ENCODE assay signal across 1 cellular context in genomic region chr1:10814954-10815862, GRCh38.
A peak's percentile ranks its signal among the peaks of the same experiment; 100 is the strongest.
TF ChIP-seq lines count a peak whose summit lies in the region.

No MANE protein-coding gene starts in this region.

TF ChIP-seq in H1, 55 proteins besides CTCF, POLR2A, EP300 and RAD21:
- TF ChIP-seq CHD1 (IDR thresholded peaks at IDR 0.05; ENCODE audit: low read depth, low read length) (no peak), RXRA (IDR thresholded peaks at IDR 0.05; ENCODE audit: insufficient read depth, low read depth, low read length) (no peak), MAFK (IDR thresholded peaks at IDR 0.05; ENCODE audit: low read depth, low read length) (no peak), HDAC6 (IDR thresholded peaks at IDR 0.05; ENCODE audit: low read depth, low read length) (no peak), SP2 (IDR thresholded peaks at IDR 0.05; ENCODE audit: low read length) (no peak), SP1 (IDR thresholded peaks at IDR 0.05; ENCODE audit: low read depth, low read length) (no peak), FOSL1 (IDR thresholded peaks at IDR 0.05; ENCODE audit: insufficient read depth, low read depth, low read length) (no peak), TAF7 (optimal IDR thresholded peaks at IDR 0.05; ENCODE audit: borderline replicate concordance, low read depth, low read length) (peak; percentile 97), PHF8 (conservative IDR thresholded peaks at IDR 0.05; ENCODE audit: low read depth, low read length) (no peak), RNF2 (IDR thresholded peaks at IDR 0.05; ENCODE audit: borderline replicate concordance, low read depth, low read length, missing control alignments, poor library complexity, severe bottlenecking) (no peak), SIX5 (IDR thresholded peaks at IDR 0.05; ENCODE audit: low read depth, low read length) (no peak), POLR2AphosphoS5 (IDR thresholded peaks at IDR 0.05; ENCODE audit: low read depth, low read length) (peak; percentile 80), SP4 (IDR thresholded peaks at IDR 0.05; ENCODE audit: low read length) (no peak), ZNF274 (IDR thresholded peaks at IDR 0.05; ENCODE audit: borderline replicate concordance, extremely low read depth, low read length) (no peak), SRF (IDR thresholded peaks at IDR 0.05; ENCODE audit: low read depth, low read length) (no peak), CEBPB (IDR thresholded peaks at IDR 0.05; ENCODE audit: low read depth, low read length) (no peak), KDM4A (IDR thresholded peaks at IDR 0.05; ENCODE audit: low read depth, low read length, severe bottlenecking) (no peak), BACH1 (IDR thresholded peaks at IDR 0.05; ENCODE audit: low read length) (no peak), SUZ12 (IDR thresholded peaks at IDR 0.05; ENCODE audit: low read length) (no peak), CREB1 (IDR thresholded peaks at IDR 0.05) (no peak), USF2 (IDR thresholded peaks at IDR 0.05; ENCODE audit: low read length) (no peak), SIRT6 (IDR thresholded peaks at IDR 0.05; ENCODE audit: low read length) (no peak), CHD2 (IDR thresholded peaks at IDR 0.05; ENCODE audit: low read length) (no peak), TBP (IDR thresholded peaks at IDR 0.05; ENCODE audit: low read depth, low read length) (peak; percentile 71; the same call in 1 of the 2 replicates)
- TF ChIP-seq, protein P1, sequence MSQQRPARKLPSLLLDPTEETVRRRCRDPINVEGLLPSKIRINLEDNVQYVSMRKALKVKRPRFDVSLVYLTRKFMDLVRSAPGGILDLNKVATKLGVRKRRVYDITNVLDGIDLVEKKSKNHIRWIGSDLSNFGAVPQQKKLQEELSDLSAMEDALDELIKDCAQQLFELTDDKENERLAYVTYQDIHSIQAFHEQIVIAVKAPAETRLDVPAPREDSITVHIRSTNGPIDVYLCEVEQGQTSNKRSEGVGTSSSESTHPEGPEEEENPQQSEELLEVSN (IDR thresholded peaks at IDR 0.05) = no peak
- TF ChIP-seq, protein P2, sequence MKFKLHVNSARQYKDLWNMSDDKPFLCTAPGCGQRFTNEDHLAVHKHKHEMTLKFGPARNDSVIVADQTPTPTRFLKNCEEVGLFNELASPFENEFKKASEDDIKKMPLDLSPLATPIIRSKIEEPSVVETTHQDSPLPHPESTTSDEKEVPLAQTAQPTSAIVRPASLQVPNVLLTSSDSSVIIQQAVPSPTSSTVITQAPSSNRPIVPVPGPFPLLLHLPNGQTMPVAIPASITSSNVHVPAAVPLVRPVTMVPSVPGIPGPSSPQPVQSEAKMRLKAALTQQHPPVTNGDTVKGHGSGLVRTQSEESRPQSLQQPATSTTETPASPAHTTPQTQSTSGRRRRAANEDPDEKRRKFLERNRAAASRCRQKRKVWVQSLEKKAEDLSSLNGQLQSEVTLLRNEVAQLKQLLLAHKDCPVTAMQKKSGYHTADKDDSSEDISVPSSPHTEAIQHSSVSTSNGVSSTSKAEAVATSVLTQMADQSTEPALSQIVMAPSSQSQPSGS (IDR thresholded peaks at IDR 0.05; ENCODE audit: low read length) = peak; percentile 3; the same call in 1 of the 2 replicates
